ENCODE assay signal across 19 cellular contexts in genomic region chr3:117893638-117894037, GRCh38.
A peak's percentile ranks its signal among the peaks of the same experiment; 100 is the strongest.
DNase-seq lines count a peak whose midpoint lies in the region; ATAC-seq and FAIRE-seq lines count a peak whose summit lies in the region.
"Had no signal": no experiment of that assay in that cellular context is flagged by ENCODE, and none has a peak within 500 bp of the region (broad histone marks: within the 10 kb centered on the region; RNA-seq: fewer than 3 reads in every experiment).

No MANE protein-coding gene starts in this region.

- peak; percentile 76 for FAIRE-seq in RCC 7860 (lab: Jason Lieb, UNC)

- H3K36me3 Mint-ChIP-seq in T-helper 2 cell treated with Interferon-gamma antibody and Interleukin-4, amounts not matched to agents 5 μg/mL and 100 μg/mL, for 36 hours (ENCODE audit: low read depth) = no peaks in the 10 kb centered on the region

- no peaks in the 10 kb centered on the region for H3K27me3 Mint-ChIP-seq in T-helper 2 cell treated with Interferon-gamma antibody and Interleukin-4, amounts not matched to agents 5 μg/mL and 100 μg/mL, for 36 hours (ENCODE audit: low read depth)
- H3K27me3 Mint-ChIP-seq: activated B cell treated with CpG ODN at 0.5 μM for 24 hours; central memory CD8-positive, alpha-beta T cell; effector memory CD8-positive, alpha-beta T cell had no signal

- H3K4me1 Mint-ChIP-seq in T-helper 2 cell treated with Interferon-gamma antibody and Interleukin-4, amounts not matched to agents 5 μg/mL and 100 μg/mL, for 36 hours (ENCODE audit: low read depth) = no peaks in the 10 kb centered on the region
- H3K4me1 Mint-ChIP-seq: activated B cell treated with CpG ODN at 0.5 μM for 24 hours; central memory CD8-positive, alpha-beta T cell; nephron progenitor cell had no signal

- intact Hi-C loops in left colon (cut with DNase I, micrococcal nuclease) (no loop called here), left ventricle myocardium superior (cut with micrococcal nuclease) (no loop called here)

- no peak for ATAC-seq in left colon
- no peak for ATAC-seq in left ventricle myocardium superior
- ATAC-seq: effector memory CD8-positive, alpha-beta T cell; heart right ventricle had no signal

- in situ Hi-C loops in Caki2 (cut with HindIII; ENCODE audit: low pct_unique_long_range_greater_than_20kb, low sequenced_read_pairs) = no loop called here

- no peak overlapping the region for H3K4me3 Mint-ChIP-seq in T-helper 2 cell treated with Interferon-gamma antibody and Interleukin-4, amounts not matched to agents 5 μg/mL and 100 μg/mL, for 36 hours
- H3K4me3 Mint-ChIP-seq: activated B cell treated with CpG ODN at 0.5 μM for 24 hours; central memory CD8-positive, alpha-beta T cell; effector memory CD8-positive, alpha-beta T cell; nephron progenitor cell; T-helper 1 cell treated with Interleukin-12 subunit alpha and Interleukin-12 subunit beta and Interleukin-4 antibody, amounts not matched to agents 30 μg/mL and 1 μg/mL, for 36 hours had no signal

- DNase-seq in Caki2 (ENCODE audit: low read depth) = peak; percentile 2
- peak; percentile 81 for DNase-seq in NCI-H1417 treated with DMSO at 0.1 percent for 48 hours (lab: John Stamatoyannopoulos, UW)
- DNase-seq in RCC 7860 (ENCODE audit: low spot score) = peak; percentile 61
- peak; percentile 38 for DNase-seq in kidney glomerular epithelial cell (lab: John Stamatoyannopoulos, UW)
- no peak for DNase-seq in left colon
- DNase-seq in left ventricle myocardium superior = no peak
- no peak for DNase-seq in T-helper 2 cell treated with Interferon-gamma antibody and Interleukin-4, amounts not matched to agents 5 μg/mL and 100 μg/mL, for 36 hours (ENCODE audit: low spot score)
- DNase-seq in NCI-H226 = no peak
- DNase-seq: activated B cell treated with CpG ODN at 0.5 μM for 24 hours; activated CD8-positive, alpha-beta memory T cell treated with anti-CD3 and anti-CD28 coated beads for 24 hours; effector memory CD8-positive, alpha-beta T cell; heart right ventricle; KG1; mesendoderm; NCI-H526 treated with DMSO at 0.1 percent for 48 hours; nephron progenitor cell had no signal

- no peaks in the 10 kb centered on the region for H3K9me3 Mint-ChIP-seq in T-helper 2 cell treated with Interferon-gamma antibody and Interleukin-4, amounts not matched to agents 5 μg/mL and 100 μg/mL, for 36 hours
- H3K9me3 Mint-ChIP-seq: activated B cell treated with CpG ODN at 0.5 μM for 24 hours; activated T-helper 2 cell treated with anti-CD3 and anti-CD28 coated beads, Interferon-gamma antibody, Interleukin-2, Interleukin-4, amounts not matched to agents 10 μg/mL and 5 μg/mL and 100 μg/mL, durations not matched to agents 14 hours and 24 hours and 36 hours; T-helper 1 cell treated with Interleukin-12 subunit alpha and Interleukin-12 subunit beta and Interleukin-4 antibody, amounts not matched to agents 30 μg/mL and 1 μg/mL, for 36 hours had no signal

- H3K27ac Mint-ChIP-seq in T-helper 2 cell treated with Interferon-gamma antibody and Interleukin-4, amounts not matched to agents 5 μg/mL and 100 μg/mL, for 36 hours = no peak overlapping the region
- H3K27ac Mint-ChIP-seq: activated B cell treated with CpG ODN at 0.5 μM for 24 hours; activated T-helper 2 cell treated with anti-CD3 and anti-CD28 coated beads, Interferon-gamma antibody, Interleukin-2, Interleukin-4, amounts not matched to agents 10 μg/mL and 5 μg/mL and 100 μg/mL, durations not matched to agents 14 hours and 24 hours and 36 hours; effector memory CD8-positive, alpha-beta T cell; nephron progenitor cell; T-helper 1 cell treated with Interleukin-12 subunit alpha and Interleukin-12 subunit beta and Interleukin-4 antibody, amounts not matched to agents 30 μg/mL and 1 μg/mL, for 36 hours had no signal

Comparison
In these comparisons a context has a peak if more than half of its experiments do, and no peak if none do; other contexts are left out.
1. DNase-seq: peak in Caki2 (single experiment), NCI-H1417 treated with DMSO at 0.1 percent for 48 hours (single experiment), RCC 7860 (single experiment) and kidney glomerular epithelial cell (single experiment); none in left colon (0 of 2), left ventricle myocardium superior (single experiment), T-helper 2 cell treated with Interferon-gamma antibody and Interleukin-4, amounts not matched to agents 5 μg/mL and 100 μg/mL, for 36 hours (single experiment) and NCI-H226 (single experiment).